In the genomic region with DNA sequence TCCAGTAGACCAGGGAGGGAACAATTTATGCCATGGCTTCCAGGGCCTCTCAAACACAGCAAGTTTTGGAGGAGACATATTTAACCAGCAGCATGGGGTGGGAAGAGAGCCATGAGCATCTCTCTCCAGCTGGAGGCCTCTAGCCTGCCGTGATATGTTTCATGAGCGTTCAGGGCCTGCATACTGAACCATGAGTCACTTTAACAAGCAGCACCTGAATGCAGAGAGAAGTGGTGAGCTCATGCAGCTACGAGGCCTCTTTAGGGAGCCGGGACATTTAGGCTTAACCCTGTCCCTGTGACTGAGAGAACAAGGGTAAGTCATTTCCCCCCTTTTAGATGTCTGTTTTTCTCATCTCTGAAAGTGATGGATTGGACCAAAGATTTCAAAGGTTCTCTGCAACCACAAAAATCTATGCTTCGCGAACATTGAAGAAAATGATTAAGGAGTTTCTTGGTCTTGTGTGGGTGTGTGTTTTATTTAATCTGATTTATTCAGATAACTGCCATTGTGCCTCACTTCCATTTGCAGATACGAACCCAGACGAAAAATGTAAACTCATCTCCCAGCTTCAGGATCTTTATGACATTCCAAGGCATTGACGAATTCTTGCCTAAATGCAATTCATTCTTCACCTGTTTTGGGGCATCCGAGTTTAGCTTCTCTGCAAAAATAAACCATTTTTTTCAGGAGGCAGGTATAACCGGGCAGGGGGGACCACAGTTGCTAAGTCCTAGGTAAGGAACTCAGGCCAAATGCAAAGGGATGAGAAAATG, we compare ENCODE assay signal across 14 cellular contexts.
DNase-seq lines count a peak whose midpoint lies in the region; ATAC-seq lines count a peak whose summit lies in the region.
"Had no signal": no experiment of that assay in that cellular context is flagged by ENCODE, and none has a peak within 500 bp of the region (broad histone marks: within the 10 kb centered on the region; RNA-seq: fewer than 3 reads in every experiment).

No MANE protein-coding gene starts in this region.

- in situ Hi-C loops in ACHN (cut with HindIII; ENCODE audit: low pct_ligation_motif_present, low pct_unique_long_range_greater_than_20kb, low sequenced_read_pairs): no loop called here

- no peak for ATAC-seq in GM18868 (IDR thresholded peaks at IDR 0.05; ENCODE audit: unreplicated experiment)
- ATAC-seq: activated CD8-positive, alpha-beta memory T cell treated with anti-CD3 and anti-CD28 coated beads, Interleukin-2, amount 10 ng/mL, durations not matched to agents 7 days and 5 days had no signal

- DNase-seq in ACHN: peak; percentile 9
- peak; percentile 11 for DNase-seq in HK-2 (ENCODE audit: unreplicated experiment)
- peak; percentile 90 for DNase-seq in astrocyte of the hippocampus (ENCODE audit: low read depth, low spot score)
- peak; percentile 44 for DNase-seq in glomerular visceral epithelial cell (ENCODE audit: extremely low spot score)
- DNase-seq in epidermal melanocyte (ENCODE audit: insufficient read length, low spot score): no peak
- DNase-seq in activated T-cell treated with anti-CD3 and anti-CD28 coated beads, Interleukin-2, amount 50 U/mL, for 48 hours: no peak
- no peak for DNase-seq in DMS153 treated with DMSO at 0.1 percent for 48 hours (lab: John Stamatoyannopoulos, UW; ENCODE audit: unreplicated experiment)
- DNase-seq: activated CD8-positive, alpha-beta memory T cell treated with anti-CD3 and anti-CD28 coated beads, Interleukin-2, amount 10 ng/mL, durations not matched to agents 7 days and 5 days; adrenal gland; DND-41; effector memory CD4-positive, alpha-beta T cell; stimulated activated CD4-positive, alpha-beta T cell treated with anti-CD3 and anti-CD28 coated beads, Interleukin-1b, Interleukin-23, amount 100 ng/mL, for 48 hours; uterus had no signal

Comparison
In these comparisons a context has a peak if more than half of its experiments do, and no peak if none do; other contexts are left out.
1. DNase-seq: peak in ACHN (single experiment), HK-2 (single experiment), astrocyte of the hippocampus (single experiment) and glomerular visceral epithelial cell (single experiment); none in epidermal melanocyte (single experiment), activated T-cell treated with anti-CD3 and anti-CD28 coated beads, Interleukin-2, amount 50 U/mL, for 48 hours (0 of 2) and DMS153 treated with DMSO at 0.1 percent for 48 hours (single experiment).